ENCODE assay signal across 12 cellular contexts in the genomic region with DNA sequence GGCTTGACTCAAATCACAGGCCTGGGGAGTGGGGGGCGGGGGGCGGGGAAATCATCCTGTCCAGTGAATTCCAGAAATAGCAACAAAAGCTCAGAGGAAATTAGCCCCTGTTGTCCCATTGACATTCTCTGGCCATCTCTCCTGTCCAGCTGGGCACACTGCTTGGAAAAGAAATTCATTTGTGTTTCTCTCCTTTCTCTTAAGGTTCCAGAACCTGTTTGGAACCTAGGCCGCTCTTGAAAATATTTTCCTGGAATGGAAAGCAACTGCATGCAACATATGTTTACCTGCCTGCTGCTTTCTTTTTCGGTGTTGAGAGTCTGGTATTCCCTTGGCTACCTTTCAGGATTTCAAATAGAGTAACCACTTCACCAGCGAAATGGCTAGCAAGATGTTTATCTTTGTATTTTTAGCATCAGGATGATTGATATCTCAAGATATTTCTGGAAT.
A peak's percentile ranks its signal among the peaks of the same experiment; 100 is the strongest.
DNase-seq lines count a peak whose midpoint lies in the region; ATAC-seq, FAIRE-seq and TF ChIP-seq lines count a peak whose summit lies in the region.
"Had no signal": no experiment of that assay in that cellular context is flagged by ENCODE, and none has a peak within 500 bp of the region (broad histone marks: within the 10 kb centered on the region; RNA-seq: fewer than 3 reads in every experiment).

No MANE protein-coding gene starts in this region.

- no peak overlapping the region for H2AFZ ChIP-seq in GM23338

- POLR2A ChIA-PET in activated CD4-positive, alpha-beta T cell treated with anti-CD3 and anti-CD28 coated beads, Interleukin-2, amount 10 ng/mL, durations not matched to agents 7 days and 5 days (lab: Charles Lee), result no interaction called here

- peak overlapping the region; percentile 42; the same call in 1 of the 2 replicates for H3K27ac Mint-ChIP-seq in GM23338
- no peak overlapping the region for H3K27ac Mint-ChIP-seq in T-helper 2 cell treated with Interferon-gamma antibody and Interleukin-4, amounts not matched to agents 5 μg/mL and 100 μg/mL, for 36 hours
- no peak overlapping the region for H3K27ac Mint-ChIP-seq in activated CD4-positive, alpha-beta T cell treated with anti-CD3 and anti-CD28 coated beads, Interleukin-2, amount 10 ng/mL, durations not matched to agents 7 days and 5 days

- peaks cover 10% of the 10 kb centered on the region; the same call in 2 of the 3 replicates for H3K4me1 Mint-ChIP-seq in GM23338
- H3K4me1 Mint-ChIP-seq in T-helper 2 cell treated with Interferon-gamma antibody and Interleukin-4, amounts not matched to agents 5 μg/mL and 100 μg/mL, for 36 hours (ENCODE audit: low read depth), result no peaks in the 10 kb centered on the region
- H3K4me1 Mint-ChIP-seq in activated CD4-positive, alpha-beta T cell treated with anti-CD3 and anti-CD28 coated beads, Interleukin-2, amount 10 ng/mL, durations not matched to agents 7 days and 5 days, result no peaks in the 10 kb centered on the region
- H3K4me1 Mint-ChIP-seq: IgD-negative memory B cell had no signal

- H3K4me1 ChIP-seq in GM23338 (ENCODE audit: insufficient read depth) (peaks cover 4% of the 10 kb centered on the region; the same call in 1 of the 2 replicates), esophagus muscularis mucosa (peaks cover 38 to 59% (median 47%) of the 10 kb centered on the region in 4 donors)

- 0 out of 3 replicates have a peak, but pooled peaks cover 3% of the 10 kb centered on the region for H3K36me3 Mint-ChIP-seq in GM23338 (ENCODE audit: low read depth)
- H3K36me3 Mint-ChIP-seq in T-helper 2 cell treated with Interferon-gamma antibody and Interleukin-4, amounts not matched to agents 5 μg/mL and 100 μg/mL, for 36 hours (ENCODE audit: low read depth), result no peaks in the 10 kb centered on the region
- no peaks in the 10 kb centered on the region for H3K36me3 Mint-ChIP-seq in activated CD4-positive, alpha-beta T cell treated with anti-CD3 and anti-CD28 coated beads, Interleukin-2, amount 10 ng/mL, durations not matched to agents 7 days and 5 days (ENCODE audit: low read depth)

- no peaks in the 10 kb centered on the region for H3K9me3 Mint-ChIP-seq in GM23338
- no peaks in the 10 kb centered on the region for H3K9me3 Mint-ChIP-seq in T-helper 2 cell treated with Interferon-gamma antibody and Interleukin-4, amounts not matched to agents 5 μg/mL and 100 μg/mL, for 36 hours
- H3K9me3 Mint-ChIP-seq in activated CD4-positive, alpha-beta T cell treated with anti-CD3 and anti-CD28 coated beads, Interleukin-2, amount 10 ng/mL, durations not matched to agents 7 days and 5 days, result no peaks in the 10 kb centered on the region
- H3K9me3 Mint-ChIP-seq: IgD-negative memory B cell had no signal

- H4K20me1 ChIP-seq in GM23338 (replicated peaks; ENCODE audit: insufficient read depth), result no peaks in the 10 kb centered on the region

- no peak overlapping the region for H3K4me2 ChIP-seq in GM23338

- H3K36me3 ChIP-seq in GM23338 (ENCODE audit: insufficient read depth), result no peaks in the 10 kb centered on the region
- peaks cover 0 to 10% (median 0%) of the 10 kb centered on the region in 4 donors for H3K36me3 ChIP-seq in esophagus muscularis mucosa

- DNase-seq in GM23338 (ENCODE audit: low spot score) (no peak), NCI-H446 (lab: John Stamatoyannopoulos, UW) (peak; percentile 41 to 80), esophagus muscularis mucosa (ENCODE audit: extremely low spot score) (no peak), sciatic nerve (ENCODE audit: low spot score) (no peak), HTR-8/SVneo (ENCODE audit: insufficient read length, low spot score) (no peak)
- no peak for DNase-seq in T-helper 2 cell treated with Interferon-gamma antibody and Interleukin-4, amounts not matched to agents 5 μg/mL and 100 μg/mL, for 36 hours (ENCODE audit: low spot score)
- DNase-seq in activated CD4-positive, alpha-beta T cell treated with anti-CD3 and anti-CD28 coated beads, Interleukin-2, amount 10 ng/mL, durations not matched to agents 7 days and 5 days, result no peak
- DNase-seq: activated CD8-positive, alpha-beta memory T cell treated with anti-CD3 and anti-CD28 coated beads, Interleukin-2, amount 50 U/mL, for 48 hours; small intestine had no signal

- no peaks in the 10 kb centered on the region for H3K9me3 ChIP-seq in esophagus muscularis mucosa

- H3F3A ChIP-seq in GM23338 (replicated peaks; ENCODE audit: low read depth), result no peaks in the 10 kb centered on the region

- no peak for TF ChIP-seq POLR2A in esophagus muscularis mucosa (IDR thresholded peaks at IDR 0.05; ENCODE audit: low read depth)

- no peaks in the 10 kb centered on the region for H3K27me3 Mint-ChIP-seq in GM23338 (ENCODE audit: insufficient read depth, low read depth, poor library complexity)
- H3K27me3 Mint-ChIP-seq in T-helper 2 cell treated with Interferon-gamma antibody and Interleukin-4, amounts not matched to agents 5 μg/mL and 100 μg/mL, for 36 hours (ENCODE audit: low read depth), result no peaks in the 10 kb centered on the region
- H3K27me3 Mint-ChIP-seq in activated CD4-positive, alpha-beta T cell treated with anti-CD3 and anti-CD28 coated beads, Interleukin-2, amount 10 ng/mL, durations not matched to agents 7 days and 5 days, result no peaks in the 10 kb centered on the region
- H3K27me3 Mint-ChIP-seq: IgD-negative memory B cell had no signal

- WGBS in esophagus muscularis mucosa, result 29% methylated on average over 5 of the region's 5 CpGs

- H3K79me2 ChIP-seq in GM23338 (replicated peaks; ENCODE audit: insufficient read depth), result peaks cover 7% of the 10 kb centered on the region

- no peak for TF ChIP-seq CTCF in GM23338 (conservative IDR thresholded peaks at IDR 0.05; ENCODE audit: low read depth in 2 of 2)
- no peak for TF ChIP-seq CTCF in esophagus muscularis mucosa (IDR thresholded peaks at IDR 0.05)

- H3K9me2 ChIP-seq in GM23338 (ENCODE audit: insufficient read depth), result no peaks in the 10 kb centered on the region

- H3K27me3 ChIP-seq in GM23338 (ENCODE audit: insufficient read depth) (no peaks in the 10 kb centered on the region), esophagus muscularis mucosa (no peaks in the 10 kb centered on the region)

- CTCF ChIA-PET in activated CD4-positive, alpha-beta T cell treated with anti-CD3 and anti-CD28 coated beads, Interleukin-2, amount 10 ng/mL, durations not matched to agents 7 days and 5 days (lab: Charles Lee), result no interaction called here

- H3K4me3 ChIP-seq in GM23338 (no peak overlapping the region), esophagus muscularis mucosa (no peak overlapping the region)

- H3K27ac ChIP-seq in GM23338 (ENCODE audit: low read depth) (no peak overlapping the region), esophagus muscularis mucosa (replicated peaks in 1 of 4) (peak overlapping the region in 3 of 4 donors; percentile 27 to 47 (median 28))

- H3K4me3 Mint-ChIP-seq in GM23338, result no peak overlapping the region
- H3K4me3 Mint-ChIP-seq in T-helper 2 cell treated with Interferon-gamma antibody and Interleukin-4, amounts not matched to agents 5 μg/mL and 100 μg/mL, for 36 hours, result no peak overlapping the region
- H3K4me3 Mint-ChIP-seq in activated CD4-positive, alpha-beta T cell treated with anti-CD3 and anti-CD28 coated beads, Interleukin-2, amount 10 ng/mL, durations not matched to agents 7 days and 5 days, result no peak overlapping the region
- H3K4me3 Mint-ChIP-seq: IgD-negative memory B cell had no signal

- intact Hi-C loops in esophagus muscularis mucosa (cut with DNase I), result no loop called here
- intact Hi-C loops in sciatic nerve (cut with DNase I), result no loop called here

- FAIRE-seq in HTR-8/SVneo (lab: Jason Lieb, UNC), result no peak
- FAIRE-seq: D721Med, small intestine had no signal

- ATAC-seq in GM23338 (no peak), sciatic nerve (peak; percentile 30), GM21381 (IDR thresholded peaks at IDR 0.05; ENCODE audit: unreplicated experiment) (no peak)

- TF ChIP-seq EP300 in esophagus muscularis mucosa (IDR thresholded peaks at IDR 0.05), result no peak

TF ChIP-seq in GM23338, 12 proteins besides CTCF, POLR2A, EP300 and RAD21 (continues in another document):
- TF ChIP-seq POLR2AphosphoS5 (IDR thresholded peaks at IDR 0.05; ENCODE audit: low read depth), result no peak

Comparison
In these comparisons a context has a peak if more than half of its experiments do, and no peak if none do; other contexts are left out.
1. DNase-seq: peak in NCI-H446 (2 of 2); none in GM23338 (single experiment), esophagus muscularis mucosa (single experiment), sciatic nerve (single experiment), HTR-8/SVneo (single experiment), T-helper 2 cell treated with Interferon-gamma antibody and Interleukin-4, amounts not matched to agents 5 μg/mL and 100 μg/mL, for 36 hours (single experiment) and activated CD4-positive, alpha-beta T cell treated with anti-CD3 and anti-CD28 coated beads, Interleukin-2, amount 10 ng/mL, durations not matched to agents 7 days and 5 days (single experiment).